8 cellular contexts compared by ENCODE assay signal in the genomic region with DNA sequence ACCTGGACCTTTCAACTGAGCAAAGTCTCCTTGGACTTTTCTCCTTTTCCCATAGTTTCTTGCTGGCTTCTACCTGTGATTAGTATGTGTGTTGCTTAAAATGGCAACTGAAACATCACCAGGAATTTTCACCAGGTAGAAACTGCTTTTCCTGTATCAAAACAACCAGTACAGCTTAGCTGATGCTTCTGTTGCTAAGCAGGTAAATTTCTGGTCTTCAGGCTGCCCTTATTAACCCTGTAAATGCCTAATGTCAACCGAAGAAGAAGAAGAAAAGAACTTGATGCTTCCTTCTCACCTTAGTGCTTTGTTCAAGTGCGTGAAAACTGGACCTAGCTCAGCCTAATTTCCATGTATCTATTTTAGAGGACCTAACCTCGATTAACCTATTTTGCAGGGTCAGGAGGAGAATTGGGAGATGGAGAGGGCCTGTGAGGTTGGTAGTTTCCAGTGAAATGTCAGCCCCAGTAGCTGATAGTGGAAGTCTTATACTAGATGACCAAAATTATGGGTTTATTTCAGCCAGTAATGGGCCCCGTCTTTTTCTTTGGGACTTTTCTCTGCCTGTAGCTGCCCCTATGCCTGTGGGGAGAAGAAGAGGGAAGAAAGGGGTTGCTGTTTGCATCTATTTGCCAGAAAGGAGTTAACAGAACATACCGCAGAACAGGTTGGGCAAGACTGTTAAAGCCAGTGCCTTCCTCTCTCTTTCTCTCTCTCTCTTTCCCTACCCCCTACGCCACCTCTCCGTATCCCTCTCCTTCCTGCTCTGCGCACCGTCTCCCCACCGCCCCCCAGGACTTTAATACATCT. TPM values are rescaled to one million over a fixed set of nuclear protein-coding genes. Genes with fewer than 3 reads are reported as not detected.
DNase-seq lines count a peak whose midpoint lies in the region; ATAC-seq and TF ChIP-seq lines count a peak whose summit lies in the region.

No MANE protein-coding gene starts in this region.

- H3K9me3 ChIP-seq in CD4-positive, CD25-positive, alpha-beta regulatory T cell (ENCODE audit: control insufficient read depth in 2 of 2, low read length in 2 of 2), result no peaks in the 10 kb centered on the region
- H3K9me3 ChIP-seq in body of pancreas, result no peaks in the 10 kb centered on the region

- H3K27me3 Mint-ChIP-seq in CD4-positive, CD25-positive, alpha-beta regulatory T cell, result no peaks in the 10 kb centered on the region
- H3K27me3 Mint-ChIP-seq in naive B cell, result no peaks in the 10 kb centered on the region

- ATAC-seq in CD4-positive, CD25-positive, alpha-beta regulatory T cell (ENCODE audit: low read depth in 2 of 2), result no peak
- ATAC-seq in body of pancreas, result peak; percentile 59
- no peak for ATAC-seq in naive B cell (ENCODE audit: low read depth in 2 of 2)
- ATAC-seq in HG03196 (IDR thresholded peaks at IDR 0.05; ENCODE audit: unreplicated experiment), result no peak
- ATAC-seq in HG03520 (IDR thresholded peaks at IDR 0.05; ENCODE audit: unreplicated experiment), result no peak
- no peak for ATAC-seq in GM19463 (IDR thresholded peaks at IDR 0.05; ENCODE audit: unreplicated experiment)

- peaks cover 26% of the 10 kb centered on the region for H3K4me1 ChIP-seq in CD4-positive, CD25-positive, alpha-beta regulatory T cell (ENCODE audit: control insufficient read depth, insufficient read depth, low read length, poor library complexity, severe bottlenecking)
- peaks cover 88% of the 10 kb centered on the region for H3K4me1 ChIP-seq in body of pancreas

- no peaks in the 10 kb centered on the region for H3K36me3 ChIP-seq in CD4-positive, CD25-positive, alpha-beta regulatory T cell (ENCODE audit: control insufficient read depth, insufficient read depth, low read length)
- H3K36me3 ChIP-seq in body of pancreas (replicated peaks in 1 of 2; ENCODE audit: insufficient read depth in 1 of 2, low read depth in 2 of 2), result no peaks in the 10 kb centered on the region

- peak overlapping the region; percentile 48 to 88 (median 60) for H3K27ac Mint-ChIP-seq in CD4-positive, CD25-positive, alpha-beta regulatory T cell
- H3K27ac Mint-ChIP-seq in naive B cell, result peak overlapping the region in 4 of 6 donors; percentile 69 to 91 (median 87)

- 21 to 31% methylated on average over 10 of the region's 10 CpGs for WGBS in body of pancreas, 2 donors

- TF ChIP-seq CTCF in LNCaP clone FGC (IDR thresholded peaks at IDR 0.05; ENCODE audit: control insufficient read depth, extremely low read depth, insufficient read depth) (no peak), body of pancreas (IDR thresholded peaks at IDR 0.05) (peak in 1 of 7 experiments; percentile 2)

- intact Hi-C loops in body of pancreas (cut with DNase I), result no loop called here

- H3K9me3 Mint-ChIP-seq in CD4-positive, CD25-positive, alpha-beta regulatory T cell, result no peaks in the 10 kb centered on the region
- H3K9me3 Mint-ChIP-seq in naive B cell, result no peaks in the 10 kb centered on the region

- DNase-seq in CD4-positive, CD25-positive, alpha-beta regulatory T cell, result no peak
- DNase-seq in LNCaP clone FGC (ENCODE audit: low read depth) (peak; percentile 93), body of pancreas (peak in 3 of 4 donors; percentile 56 to 69 (median 57)), naive B cell (no peak), glomerular visceral epithelial cell (ENCODE audit: extremely low spot score) (no peak)

- no peak overlapping the region for H3K4me3 ChIP-seq in CD4-positive, CD25-positive, alpha-beta regulatory T cell (ENCODE audit: low read depth, low read length)
- H3K4me3 ChIP-seq in LNCaP clone FGC (ENCODE audit: low read depth, low read length), result peak overlapping the region; percentile 50
- no peak overlapping the region for H3K4me3 ChIP-seq in body of pancreas

- TF ChIP-seq POLR2A in body of pancreas (IDR thresholded peaks at IDR 0.05), result no peak

- H3K4me3 Mint-ChIP-seq in CD4-positive, CD25-positive, alpha-beta regulatory T cell, result peak overlapping the region; percentile 39 to 78 (median 52)
- peak overlapping the region in 7 of 8 donors; percentile 49 to 88 (median 75) for H3K4me3 Mint-ChIP-seq in naive B cell

- peaks cover 22 to 73% (median 43%) of the 10 kb centered on the region in 4 donors for H3K4me1 Mint-ChIP-seq in CD4-positive, CD25-positive, alpha-beta regulatory T cell
- peaks cover 48 to 73% (median 62%) of the 10 kb centered on the region in 3 donors for H3K4me1 Mint-ChIP-seq in naive B cell

- H3K27me3 ChIP-seq in CD4-positive, CD25-positive, alpha-beta regulatory T cell (ENCODE audit: control insufficient read depth, insufficient read depth, low read length), result no peaks in the 10 kb centered on the region
- H3K27me3 ChIP-seq in body of pancreas, result no peaks in the 10 kb centered on the region

- H3K27ac ChIP-seq in CD4-positive, CD25-positive, alpha-beta regulatory T cell (ENCODE audit: insufficient read depth, low read length, poor library complexity, severe bottlenecking), result no peak overlapping the region
- peak overlapping the region; percentile 88 to 99 (median 90) for H3K27ac ChIP-seq in body of pancreas

- H3K36me3 Mint-ChIP-seq in CD4-positive, CD25-positive, alpha-beta regulatory T cell, result peaks cover 3% of the 10 kb centered on the region
- no peaks in the 10 kb centered on the region for H3K36me3 Mint-ChIP-seq in naive B cell

RNA-seq across cellular contexts. Expression of gene RREB1, which starts 37.7 kb away (rescaled TPM):
- total RNA-seq in CD4-positive, CD25-positive, alpha-beta regulatory T cell, result 45.2 TPM
- 1 to 10 TPM; 1.2 to 3.8 (median 2.1) TPM for polyA plus RNA-seq in CD4-positive, CD25-positive, alpha-beta regulatory T cell
- 10 to 100 TPM; 33.5 to 44.8 TPM for total RNA-seq in body of pancreas
- 1 to 10 TPM; 1.5 to 9.9 (median 5.2) TPM for polyA plus RNA-seq in naive B cell (ENCODE audit: low read depth in 6 of 6)

Comparison
In these comparisons a context has a peak if more than half of its experiments do, and no peak if none do; other contexts are left out.
1. DNase-seq: peak in LNCaP clone FGC (single experiment) and body of pancreas (3 of 4); none in CD4-positive, CD25-positive, alpha-beta regulatory T cell (0 of 3), naive B cell (single experiment) and glomerular visceral epithelial cell (single experiment).